Comparison of ENCODE assay signal across 27 cellular contexts in genomic region chr7:127365957-127366315, GRCh38.
"Had no signal": no experiment of that assay in that cellular context is flagged by ENCODE, and none has a peak within 500 bp of the region (broad histone marks: within the 10 kb centered on the region; RNA-seq: fewer than 3 reads in every experiment).

No MANE protein-coding gene starts in this region.

- H3K4me3 Mint-ChIP-seq: stimulated activated effector memory CD8-positive, alpha-beta T cell treated with anti-CD3 and anti-CD28 coated beads, Interleukin-12 subunit alpha, Interleukin-12 subunit beta, amount 100 ng/mL, for 72 hours; stimulated activated memory B cell treated with anti-CD40 and anti-IgM and Interleukin-4, amounts not matched to agents 10 μg/mL and 1 μg/mL and 100 μg/mL, for 72 hours; stimulated activated naive B cell treated with anti-CD40 and anti-IgM and Interleukin-4, amounts not matched to agents 10 μg/mL and 1 μg/mL and 100 μg/mL, for 72 hours; stimulated activated naive CD8-positive, alpha-beta T cell treated with anti-CD3 and anti-CD28 coated beads, Interleukin-15, amount 100 ng/mL, for 72 hours; stimulated activated naive CD8-positive, alpha-beta T cell treated with anti-CD3 and anti-CD28 coated beads, Interleukin-15, Interleukin-2, amounts not matched to agents 100 ng/mL and 50 ng/mL, for 24 hours; type B pancreatic cell had no signal

- H3K27me3 Mint-ChIP-seq: stimulated activated memory B cell treated with anti-CD40 and anti-IgM and Interleukin-4, amounts not matched to agents 10 μg/mL and 1 μg/mL and 100 μg/mL, for 72 hours; stimulated activated naive B cell treated with anti-CD40 and anti-IgM and Interleukin-4, amounts not matched to agents 10 μg/mL and 1 μg/mL and 100 μg/mL, for 72 hours; stimulated activated naive CD8-positive, alpha-beta T cell treated with anti-CD3 and anti-CD28 coated beads, Interleukin-15, amount 100 ng/mL, for 72 hours; stimulated activated naive CD8-positive, alpha-beta T cell treated with anti-CD3 and anti-CD28 coated beads, Interleukin-15, Interleukin-2, amounts not matched to agents 100 ng/mL and 50 ng/mL, for 24 hours; type B pancreatic cell had no signal

- DNase-seq: stimulated activated CD4-positive, alpha-beta T cell treated with anti-CD3 and anti-CD28 coated beads, Interleukin-2, amount 100 ng/mL, for 48 hours; stimulated activated CD4-positive, alpha-beta T cell treated with anti-CD3 and anti-CD28 coated beads, Interleukin-4, amount 100 ng/mL, for 1 hour; stimulated activated CD4-positive, alpha-beta T cell treated with anti-CD3 and anti-CD28 coated beads, Interleukin-4, amount 100 ng/mL, for 24 hours; stimulated activated CD4-positive, alpha-beta T cell treated with anti-CD3 and anti-CD28 coated beads, Interleukin-4, amount 100 ng/mL, for 4 hours; stimulated activated CD8-positive, alpha-beta memory T cell treated with anti-CD3 and anti-CD28 coated beads, Interleukin-4, amount 100 ng/mL, for 48 hours; stimulated activated naive B cell treated with anti-CD40 and anti-IgM and Interleukin-4, amounts not matched to agents 10 μg/mL and 1 μg/mL and 100 μg/mL, for 72 hours; stimulated activated naive CD4-positive, alpha-beta T cell; stimulated activated naive CD4-positive, alpha-beta T cell treated with Interleukin-2 at 50 U/mL for 16 hours; stimulated activated naive CD8-positive, alpha-beta T cell treated with anti-CD3 and anti-CD28 coated beads, Interleukin-15, amount 100 ng/mL, for 72 hours; stimulated activated naive CD8-positive, alpha-beta T cell treated with anti-CD3 and anti-CD28 coated beads, Interleukin-15, Interleukin-2, amounts not matched to agents 100 U/mL and 50 U/mL, for 24 hours; stomach; substantia nigra; testis; thyroid gland; tibial artery; transverse colon; upper lobe of left lung; upper lobe of right lung; uterus had no signal

- H3K27ac Mint-ChIP-seq: stimulated activated effector memory CD8-positive, alpha-beta T cell treated with anti-CD3 and anti-CD28 coated beads, Interleukin-12 subunit alpha, Interleukin-12 subunit beta, amount 100 ng/mL, for 72 hours; stimulated activated memory B cell treated with anti-CD40 and anti-IgM and Interleukin-4, amounts not matched to agents 10 μg/mL and 1 μg/mL and 100 μg/mL, for 72 hours; stimulated activated naive B cell treated with anti-CD40 and anti-IgM and Interleukin-4, amounts not matched to agents 10 μg/mL and 1 μg/mL and 100 μg/mL, for 72 hours; stimulated activated naive CD8-positive, alpha-beta T cell treated with anti-CD3 and anti-CD28 coated beads, Interleukin-15, amount 100 ng/mL, for 72 hours; stimulated activated naive CD8-positive, alpha-beta T cell treated with anti-CD3 and anti-CD28 coated beads, Interleukin-15, Interleukin-2, amounts not matched to agents 100 ng/mL and 50 ng/mL, for 24 hours; type B pancreatic cell had no signal

- ATAC-seq: stimulated activated effector memory CD8-positive, alpha-beta T cell treated with anti-CD3 and anti-CD28 coated beads, Interleukin-12 subunit alpha, Interleukin-12 subunit beta, amount 100 ng/mL, for 72 hours; stimulated activated memory B cell treated with anti-CD40 and anti-IgM and Interleukin-4, amounts not matched to agents 10 μg/mL and 1 μg/mL and 100 μg/mL, for 72 hours; stimulated activated naive B cell treated with anti-CD40 and anti-IgM and Interleukin-4, amounts not matched to agents 10 μg/mL and 1 μg/mL and 100 μg/mL, for 72 hours; stimulated activated naive CD8-positive, alpha-beta T cell treated with anti-CD3 and anti-CD28 coated beads, Interleukin-15, amount 100 ng/mL, for 72 hours; stimulated activated naive CD8-positive, alpha-beta T cell treated with anti-CD3 and anti-CD28 coated beads, Interleukin-15, Interleukin-2, amounts not matched to agents 100 U/mL and 50 U/mL, for 24 hours; upper lobe of right lung had no signal

- H3K36me3 ChIP-seq: thyroid gland, uterus had no signal

- H3K4me1 ChIP-seq: suprapubic skin, testis, thyroid gland, tibial artery, upper lobe of right lung, uterus, vagina had no signal

- H3K27ac ChIP-seq: stomach, suprapubic skin, testis, thoracic aorta, thyroid gland, tibial artery, tibial nerve, transverse colon, upper lobe of left lung, upper lobe of right lung, uterus, vagina had no signal

- H3K9me3 Mint-ChIP-seq: stimulated activated effector memory CD8-positive, alpha-beta T cell treated with anti-CD3 and anti-CD28 coated beads, Interleukin-12 subunit alpha, Interleukin-12 subunit beta, amount 100 ng/mL, for 72 hours; stimulated activated memory B cell treated with anti-CD40 and anti-IgM and Interleukin-4, amounts not matched to agents 10 μg/mL and 1 μg/mL and 100 μg/mL, for 72 hours; stimulated activated naive B cell treated with anti-CD40 and anti-IgM and Interleukin-4, amounts not matched to agents 10 μg/mL and 1 μg/mL and 100 μg/mL, for 72 hours; stimulated activated naive CD8-positive, alpha-beta T cell treated with anti-CD3 and anti-CD28 coated beads, Interleukin-15, amount 100 ng/mL, for 72 hours; stimulated activated naive CD8-positive, alpha-beta T cell treated with anti-CD3 and anti-CD28 coated beads, Interleukin-15, Interleukin-2, amounts not matched to agents 100 ng/mL and 50 ng/mL, for 24 hours; type B pancreatic cell had no signal

- H3K27me3 ChIP-seq: stomach, suprapubic skin, testis, thyroid gland, tibial artery, tibial nerve, transverse colon, upper lobe of left lung, upper lobe of right lung, uterus, vagina had no signal

- H3K4me3 ChIP-seq: stomach, suprapubic skin, testis, thoracic aorta, thyroid gland, tibial artery, tibial nerve, transverse colon, upper lobe of left lung, upper lobe of right lung, uterus, vagina had no signal

- H3K9me3 ChIP-seq: stomach, suprapubic skin, testis, thoracic aorta, thyroid gland, tibial artery, tibial nerve, transverse colon, upper lobe of left lung, upper lobe of right lung, uterus, vagina had no signal
